ENCODE assay signal across 1 cellular context in the genomic region with DNA sequence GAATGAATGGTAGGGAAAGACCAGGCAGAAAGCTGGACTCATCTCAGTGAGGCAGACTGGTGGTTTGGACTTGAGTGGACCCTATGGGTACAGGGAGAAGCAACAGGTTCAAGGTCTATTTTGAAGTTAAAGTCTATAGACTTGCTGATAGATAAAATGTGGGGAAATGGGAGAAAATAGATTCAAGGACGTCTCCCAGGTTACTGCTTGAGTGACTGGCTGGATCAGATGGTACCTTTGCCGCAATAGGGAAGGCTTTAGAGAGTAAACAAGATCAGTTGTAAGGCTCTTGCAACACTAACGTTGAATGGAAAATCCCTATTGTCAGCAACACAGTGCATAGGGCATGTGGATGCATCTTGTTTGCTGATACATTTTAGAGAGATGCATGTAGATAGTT.
TF ChIP-seq lines count a peak whose summit lies in the region.

No MANE protein-coding gene starts in this region.

TF ChIP-seq in neural cell, 6 proteins besides CTCF, POLR2A, EP300 and RAD21 (continued from another document):
- TF ChIP-seq, protein P1, sequence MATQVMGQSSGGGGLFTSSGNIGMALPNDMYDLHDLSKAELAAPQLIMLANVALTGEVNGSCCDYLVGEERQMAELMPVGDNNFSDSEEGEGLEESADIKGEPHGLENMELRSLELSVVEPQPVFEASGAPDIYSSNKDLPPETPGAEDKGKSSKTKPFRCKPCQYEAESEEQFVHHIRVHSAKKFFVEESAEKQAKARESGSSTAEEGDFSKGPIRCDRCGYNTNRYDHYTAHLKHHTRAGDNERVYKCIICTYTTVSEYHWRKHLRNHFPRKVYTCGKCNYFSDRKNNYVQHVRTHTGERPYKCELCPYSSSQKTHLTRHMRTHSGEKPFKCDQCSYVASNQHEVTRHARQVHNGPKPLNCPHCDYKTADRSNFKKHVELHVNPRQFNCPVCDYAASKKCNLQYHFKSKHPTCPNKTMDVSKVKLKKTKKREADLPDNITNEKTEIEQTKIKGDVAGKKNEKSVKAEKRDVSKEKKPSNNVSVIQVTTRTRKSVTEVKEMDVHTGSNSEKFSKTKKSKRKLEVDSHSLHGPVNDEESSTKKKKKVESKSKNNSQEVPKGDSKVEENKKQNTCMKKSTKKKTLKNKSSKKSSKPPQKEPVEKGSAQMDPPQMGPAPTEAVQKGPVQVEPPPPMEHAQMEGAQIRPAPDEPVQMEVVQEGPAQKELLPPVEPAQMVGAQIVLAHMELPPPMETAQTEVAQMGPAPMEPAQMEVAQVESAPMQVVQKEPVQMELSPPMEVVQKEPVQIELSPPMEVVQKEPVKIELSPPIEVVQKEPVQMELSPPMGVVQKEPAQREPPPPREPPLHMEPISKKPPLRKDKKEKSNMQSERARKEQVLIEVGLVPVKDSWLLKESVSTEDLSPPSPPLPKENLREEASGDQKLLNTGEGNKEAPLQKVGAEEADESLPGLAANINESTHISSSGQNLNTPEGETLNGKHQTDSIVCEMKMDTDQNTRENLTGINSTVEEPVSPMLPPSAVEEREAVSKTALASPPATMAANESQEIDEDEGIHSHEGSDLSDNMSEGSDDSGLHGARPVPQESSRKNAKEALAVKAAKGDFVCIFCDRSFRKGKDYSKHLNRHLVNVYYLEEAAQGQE (IDR thresholded peaks at IDR 0.05; ENCODE audit: borderline replicate concordance) = no peak
- TF ChIP-seq POLR2AphosphoS5 (IDR thresholded peaks at IDR 0.05) = no peak
